18 cellular contexts compared by ENCODE assay signal in genomic region chr9:127689332-127690000, GRCh38. TPM values are rescaled to one million over a fixed set of nuclear protein-coding genes. Genes with fewer than 3 reads are reported as not detected.
A peak's percentile ranks its signal among the peaks of the same experiment; 100 is the strongest.
DNase-seq lines count a peak whose midpoint lies in the region; ATAC-seq and TF ChIP-seq lines count a peak whose summit lies in the region.
"Had no signal": no experiment of that assay in that cellular context is flagged by ENCODE, and none has a peak within 500 bp of the region (broad histone marks: within the 10 kb centered on the region; RNA-seq: fewer than 3 reads in every experiment).

No MANE protein-coding gene starts in this region.

- no peak overlapping the region for H2AFZ ChIP-seq in IMR-90 (replicated peaks; ENCODE audit: low read length, poor library complexity)
- no peak overlapping the region for H2AFZ ChIP-seq in osteoblast (ENCODE audit: low read length)

- no peak overlapping the region for H2AK5ac ChIP-seq in IMR-90 (ENCODE audit: low read depth, low read length)

- TF ChIP-seq CTCF in IMR-90 (conservative IDR thresholded peaks at IDR 0.05; ENCODE audit: low read depth, low read length): no peak
- TF ChIP-seq CTCF in endothelial cell (IDR thresholded peaks at IDR 0.05; ENCODE audit: unreplicated experiment): no peak
- TF ChIP-seq CTCF in osteoblast (IDR thresholded peaks at IDR 0.05; ENCODE audit: extremely low read depth, low read depth, low read length): no peak
- TF ChIP-seq CTCF in thyroid gland (IDR thresholded peaks at IDR 0.05): no peak

- H2BK5ac ChIP-seq in IMR-90 (ENCODE audit: low read depth, low read length, poor library complexity, severe bottlenecking): no peak overlapping the region

- H3K27ac ChIP-seq in IMR-90 (ENCODE audit: insufficient read depth, low read length) (no peak overlapping the region), angular gyrus (ENCODE audit: low read depth, low read length) (peak overlapping the region; percentile 65), osteoblast (ENCODE audit: low read depth, low read length) (no peak overlapping the region), thyroid gland (no peak overlapping the region)

- no peak overlapping the region for H2BK120ac ChIP-seq in IMR-90 (ENCODE audit: low read depth, low read length)

- H3K4me3 Mint-ChIP-seq in endothelial cell (ENCODE audit: unreplicated experiment): peak overlapping the region; percentile 68
- H3K4me3 Mint-ChIP-seq: CD14-positive monocyte; CD8-positive, alpha-beta T cell had no signal

- ATAC-seq in IMR-90 (ENCODE audit: low read depth): no peak
- no peak for ATAC-seq in GM18909 (IDR thresholded peaks at IDR 0.05; ENCODE audit: poor library complexity, unreplicated experiment)
- ATAC-seq: CD8-positive, alpha-beta T cell had no signal

- TF ChIP-seq RAD21 in IMR-90 (IDR thresholded peaks at IDR 0.05; ENCODE audit: low read length): no peak

- no peak overlapping the region for H4K8ac ChIP-seq in IMR-90 (ENCODE audit: low read depth in 2 of 2, low read length in 2 of 2)

- H3K14ac ChIP-seq in IMR-90 (replicated peaks; ENCODE audit: low read depth, low read length): no peak overlapping the region

- no TSS peak for BruUV-seq in IMR-90 (replicated peaks; lab: Mats Ljungman, UMichigan)

- peaks cover 40% of the 10 kb centered on the region for H3K36me3 ChIP-seq in IMR-90 (ENCODE audit: control insufficient read depth, insufficient read depth, low read length)
- H3K36me3 ChIP-seq in osteoblast (ENCODE audit: insufficient read depth, low read length): peaks cover 18% of the 10 kb centered on the region
- H3K36me3 ChIP-seq in thyroid gland: peaks cover 3 to 11% of the 10 kb centered on the region in 2 donors
- H3K36me3 ChIP-seq: HAP-1 had no signal

- H3K18ac ChIP-seq in IMR-90 (ENCODE audit: low read depth, low read length): no peak overlapping the region

- H3K23ac ChIP-seq in IMR-90 (ENCODE audit: low read depth, low read length): no peak overlapping the region

- intact Hi-C loops in IMR-90 (cut with micrococcal nuclease) (no loop called here), thyroid gland (cut with DNase I) (no loop called here)

- no peak overlapping the region for H3K27ac Mint-ChIP-seq in endothelial cell (ENCODE audit: unreplicated experiment)
- H3K27ac Mint-ChIP-seq: CD8-positive, alpha-beta T cell had no signal

- dilution Hi-C loops in IMR-90 (cut with HindIII; ENCODE audit: low sequenced_read_pairs, unreplicated experiment): no loop called here

- in situ Hi-C loops in IMR-90 (cut with MboI; ENCODE audit: low sequenced_read_pairs): no loop called here

- peaks cover 6% of the 10 kb centered on the region for H3K4me1 Mint-ChIP-seq in endothelial cell (ENCODE audit: unreplicated experiment)
- H3K4me1 Mint-ChIP-seq: CD14-positive monocyte had no signal

- 89% methylated on average over 8 of the region's 13 CpGs; no CpG with 5 or more reads in 1 of the 2 experiments for WGBS in IMR-90 (ENCODE audit: extremely low coverage in 2 of 2, insufficient read length in 1 of 2), 2 experiments
- WGBS in thyroid gland, 2 donors: 88 to 93% methylated on average over 13 of the region's 13 CpGs

- H4K91ac ChIP-seq in IMR-90 (ENCODE audit: insufficient read depth, low read depth, low read length): no peak overlapping the region

- H3K4me3 ChIP-seq in IMR-90 (ENCODE audit: insufficient read depth, low read depth, low read length): no peak overlapping the region
- no peak overlapping the region for H3K4me3 ChIP-seq in osteoblast (ENCODE audit: insufficient read depth, low read length)
- no peak overlapping the region for H3K4me3 ChIP-seq in thyroid gland (replicated peaks in 1 of 3)
- H3K4me3 ChIP-seq: HAP-1 had no signal

- POLR2A ChIA-PET in IMR-90 (lab: Charles Lee; ENCODE audit: unreplicated experiment): no interaction called here

- H4K20me1 ChIP-seq in IMR-90 (ENCODE audit: insufficient read depth, low read length) (no peaks in the 10 kb centered on the region), osteoblast (ENCODE audit: insufficient read depth, low read length) (no peaks in the 10 kb centered on the region)

- H3K4me2 ChIP-seq in IMR-90 (ENCODE audit: low read depth, low read length) (no peak overlapping the region), osteoblast (ENCODE audit: insufficient read depth, low read length) (no peak overlapping the region)

- no peak overlapping the region for H3K56ac ChIP-seq in IMR-90 (ENCODE audit: extremely low read depth, insufficient read depth, low read length)

- H3K79me1 ChIP-seq in IMR-90 (ENCODE audit: low read depth in 1 of 2, low read length in 2 of 2): no peaks in the 10 kb centered on the region

- CTCF ChIA-PET in IMR-90 (lab: Yijun Ruan, JAX): no interaction called here

- H4K5ac ChIP-seq in IMR-90 (ENCODE audit: low read depth, low read length): no peak overlapping the region

- H2BK15ac ChIP-seq in IMR-90 (ENCODE audit: low read depth, low read length): no peak overlapping the region

- H3K27me3 ChIP-seq in IMR-90 (ENCODE audit: control insufficient read depth, insufficient read depth, low read length): no peaks in the 10 kb centered on the region
- H3K27me3 ChIP-seq in osteoblast (ENCODE audit: insufficient read depth, low read length): no peaks in the 10 kb centered on the region
- H3K27me3 ChIP-seq in thyroid gland: no peaks in the 10 kb centered on the region

- H3K4me1 ChIP-seq in IMR-90 (ENCODE audit: control insufficient read depth, insufficient read depth, low read length): peaks cover 4% of the 10 kb centered on the region
- H3K4me1 ChIP-seq in osteoblast (ENCODE audit: insufficient read depth, low read length): peaks cover 6% of the 10 kb centered on the region
- no peaks in the 10 kb centered on the region for H3K4me1 ChIP-seq in thyroid gland
- H3K4me1 ChIP-seq: HAP-1 had no signal

- no peaks in the 10 kb centered on the region for H3K79me2 ChIP-seq in osteoblast (ENCODE audit: insufficient read depth, low read length)

- TF ChIP-seq POLR2A in IMR-90 (IDR thresholded peaks at IDR 0.05; ENCODE audit: low read depth, low read length): no peak
- no peak for TF ChIP-seq POLR2A in thyroid gland (IDR thresholded peaks at IDR 0.05)

- H3K27me3 Mint-ChIP-seq in endothelial cell (ENCODE audit: unreplicated experiment): peaks cover 12% of the 10 kb centered on the region

- peak overlapping the region; percentile 13 for H2AK9ac ChIP-seq in IMR-90 (replicated peaks; ENCODE audit: low read depth, low read length, poor library complexity)

- H3K4ac ChIP-seq in IMR-90 (ENCODE audit: low read depth, low read length): no peak overlapping the region

- H3K9me3 Mint-ChIP-seq in endothelial cell (ENCODE audit: unreplicated experiment): no peaks in the 10 kb centered on the region
- H3K9me3 Mint-ChIP-seq: CD8-positive, alpha-beta T cell had no signal

- H3K9ac ChIP-seq in IMR-90 (ENCODE audit: low read depth, low read length): no peak overlapping the region

- H3K9me3 ChIP-seq in IMR-90 (ENCODE audit: control insufficient read depth, insufficient read depth, low read length) (no peaks in the 10 kb centered on the region), osteoblast (ENCODE audit: low read depth, low read length) (no peaks in the 10 kb centered on the region), thyroid gland (no peaks in the 10 kb centered on the region)
- H3K9me3 ChIP-seq: HAP-1 had no signal

- peaks cover 60% of the 10 kb centered on the region for H3K36me3 Mint-ChIP-seq in endothelial cell (ENCODE audit: low read depth, unreplicated experiment)
- H3K36me3 Mint-ChIP-seq: CD14-positive monocyte had no signal

- DNase-seq in IMR-90 (no peak), endothelial cell (ENCODE audit: low spot score) (no peak), osteoblast (ENCODE audit: insufficient read length, low spot score, missing footprints) (peak; percentile 49), SW480 (ENCODE audit: low spot score) (no peak), thyroid gland (no peak)
- DNase-seq: CD8-positive, alpha-beta T cell; COR-L47; DMS153; DMS79 treated with DMSO at 0.1 percent for 48 hours; EL had no signal

- peaks cover 15% of the 10 kb centered on the region for H3K9me1 ChIP-seq in IMR-90 (ENCODE audit: insufficient read depth, low read length)

- no peak overlapping the region for H2BK20ac ChIP-seq in IMR-90 (ENCODE audit: low read depth, low read length)

TF ChIP-seq in IMR-90, 13 proteins besides CTCF, POLR2A, EP300 and RAD21 (continues in another document):
- TF ChIP-seq BHLHE40 (IDR thresholded peaks at IDR 0.05; ENCODE audit: low read depth, low read length): no peak
- no peak for TF ChIP-seq CEBPB (IDR thresholded peaks at IDR 0.05; ENCODE audit: low read depth, low read length)
- no peak for TF ChIP-seq SMC3 (IDR thresholded peaks at IDR 0.05; ENCODE audit: low read depth, low read length)
- TF ChIP-seq RCOR1 (IDR thresholded peaks at IDR 0.05; ENCODE audit: insufficient replicate concordance, low read length): no peak
- TF ChIP-seq MXI1 (IDR thresholded peaks at IDR 0.05; ENCODE audit: borderline replicate concordance, low read depth, low read length): no peak

RNA-seq across cellular contexts. Expression of gene CFAP157, which starts 17.3 kb away (rescaled TPM):
- total RNA-seq in IMR-90 (2012; rRNA removed) (not detected in 2 replicates), endothelial cell (ENCODE audit: unreplicated experiment) (0.85 TPM), osteoblast (not detected in 2 replicates), thyroid gland (1 to 10 TPM in 1 of 4 donors, under 1 TPM in 1, not detected in 2; 0.22 to 3.0 TPM)
- polyA plus RNA-seq in IMR-90 (2012; rRNA removed): 0.04 TPM in 1 of 2 replicates, not detected in the other
- polyA plus RNA-seq in IMR-90 (2012; cell fraction: cytosol; rRNA removed): not detected in 2 replicates
- polyA plus RNA-seq in IMR-90 (2012; cell fraction: nucleus; rRNA removed; ENCODE audit: low replicate concordance): 0.34 and 0.41 TPM in 2 replicates
- total RNA-seq: H1, HT1080 had no signal
- polyA plus RNA-seq: AG04450, BJ, H1 had no signal

RNA-seq across cellular contexts. Expression of gene PTRH1, which starts 26.0 kb away (rescaled TPM):
- 5.4 and 8.3 TPM in 2 replicates for total RNA-seq in IMR-90 (2012; rRNA removed)
- 14.8 and 16.3 TPM in 2 replicates for polyA plus RNA-seq in IMR-90 (2012; rRNA removed)
- polyA plus RNA-seq in IMR-90 (2012; cell fraction: cytosol; rRNA removed): 34.6 and 35.1 TPM in 2 replicates
- 8.9 and 24.0 TPM in 2 replicates for polyA plus RNA-seq in IMR-90 (2012; cell fraction: nucleus; rRNA removed; ENCODE audit: low replicate concordance)
- total RNA-seq in endothelial cell (ENCODE audit: unreplicated experiment): 15.3 TPM
- 12.7 and 16.3 TPM in 2 replicates for total RNA-seq in osteoblast
- 10 to 100 TPM; 24.1 to 64.3 (median 43.4) TPM for total RNA-seq in thyroid gland

RNA-seq across cellular contexts. Expression of gene TTC16, which starts 26.4 kb away (rescaled TPM):
- not detected in 2 replicates for total RNA-seq in IMR-90 (2012; rRNA removed)
- 0.02 and 0.03 TPM in 2 replicates for polyA plus RNA-seq in IMR-90 (2012; rRNA removed)
- polyA plus RNA-seq in IMR-90 (2012; cell fraction: cytosol; rRNA removed): 0.03 TPM in 1 of 2 replicates, not detected in the other
- 0.08 and 0.11 TPM in 2 replicates for polyA plus RNA-seq in IMR-90 (2012; cell fraction: nucleus; rRNA removed; ENCODE audit: low replicate concordance)
- 0.08 TPM for total RNA-seq in endothelial cell (ENCODE audit: unreplicated experiment)
- total RNA-seq in osteoblast: under 0.01 TPM in 1 of 2 replicates, not detected in the other
- total RNA-seq in thyroid gland: under 1 TPM in 3 of 4 donors, not detected in 1; 0.40 to 0.45 (median 0.44) TPM
- total RNA-seq: H1, HT1080 had no signal
- polyA plus RNA-seq: AG04450 had no signal

RNA-seq across cellular contexts. Expression of gene TOR2A, which starts 45.6 kb away (rescaled TPM):
- 0.90 and 1.1 TPM in 2 replicates for total RNA-seq in IMR-90 (2012; rRNA removed)
- polyA plus RNA-seq in IMR-90 (2012; rRNA removed): 12.5 and 12.9 TPM in 2 replicates
- polyA plus RNA-seq in IMR-90 (2012; cell fraction: cytosol; rRNA removed): 10.1 and 16.2 TPM in 2 replicates
- polyA plus RNA-seq in IMR-90 (2012; cell fraction: nucleus; rRNA removed; ENCODE audit: low replicate concordance): 10.8 and 25.9 TPM in 2 replicates
- 29.1 TPM for total RNA-seq in endothelial cell (ENCODE audit: unreplicated experiment)
- 3.8 and 4.7 TPM in 2 replicates for total RNA-seq in osteoblast
- total RNA-seq in thyroid gland: 10 to 100 TPM in 3 of 4 donors, 1 to 10 TPM in 1; 8.9 to 23.1 (median 14.2) TPM
